In the genomic region with DNA sequence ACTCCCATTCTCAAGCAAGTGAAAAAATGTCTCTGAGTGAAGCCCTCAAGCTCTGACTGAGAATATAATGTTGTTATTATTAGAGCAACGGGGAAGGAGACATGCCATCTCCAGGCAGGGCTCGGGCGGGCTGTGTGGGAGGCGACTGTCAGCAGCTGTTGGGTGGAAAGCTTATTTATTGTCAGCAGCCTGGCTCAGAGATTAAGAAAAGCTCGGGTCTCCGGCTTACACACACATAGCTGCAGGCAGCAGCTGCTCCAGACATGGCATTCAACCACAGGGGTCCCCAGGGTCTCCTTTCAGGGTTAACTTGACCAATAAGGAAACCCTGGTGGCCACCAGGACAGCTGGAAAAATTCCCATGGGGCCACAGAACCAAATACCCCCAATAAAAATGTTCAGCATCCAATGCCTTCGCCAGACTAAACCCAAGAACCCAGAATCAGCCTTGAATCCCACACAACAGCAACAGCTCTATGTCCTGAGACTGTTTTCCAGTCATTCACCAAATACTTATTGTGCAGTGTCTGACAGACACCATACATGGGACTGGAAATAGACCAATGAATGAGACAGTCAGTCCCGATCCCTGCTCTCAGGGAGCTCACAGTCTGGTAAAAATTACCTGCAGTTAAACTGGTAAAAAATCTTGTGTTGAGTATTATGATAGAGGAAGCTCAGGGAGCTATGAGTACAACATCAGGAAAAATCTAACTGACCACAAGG, we compare ENCODE assay signal across 8 cellular contexts.
DNase-seq lines count a peak whose midpoint lies in the region; ATAC-seq, FAIRE-seq and TF ChIP-seq lines count a peak whose summit lies in the region.

No MANE protein-coding gene starts in this region.

- H3K36me3 ChIP-seq in HepG2 (replicated peaks in 1 of 2; ENCODE audit: control insufficient read depth in 1 of 2, insufficient read depth in 2 of 2, low read length in 2 of 2), result no peaks in the 10 kb centered on the region
- H3K36me3 ChIP-seq in right lobe of liver, result no peaks in the 10 kb centered on the region

- peaks cover 6% of the 10 kb centered on the region for H3K4me1 ChIP-seq in HepG2 (ENCODE audit: insufficient read depth, low read length)
- H3K4me1 ChIP-seq in right lobe of liver, result no peaks in the 10 kb centered on the region

- BruUV-seq in HepG2 (replicated peaks; lab: Mats Ljungman, UMichigan) (no TSS peak), MCF 10A (replicated peaks; lab: Mats Ljungman, UMichigan) (no TSS peak)

- FAIRE-seq in HepG2 (lab: Jason Lieb, UNC), result peak; percentile 23

- H3K27me3 ChIP-seq in HepG2 (ENCODE audit: control insufficient read depth in 1 of 2, insufficient read depth in 2 of 2, low read length in 2 of 2) (peaks cover 4 to 34% of the 10 kb centered on the region in 2 experiments; a peak in 4 of 5 replicates), right lobe of liver (no peaks in the 10 kb centered on the region)

- no peak overlapping the region for H3K9ac ChIP-seq in HepG2 (ENCODE audit: insufficient read depth, low read depth, low read length)

- CTCF ChIA-PET in HepG2 (lab: Yijun Ruan, JAX; ENCODE audit: low intra/inter-chr PET ratio, low total read pairs), result no interaction called here
- CTCF ChIA-PET in MCF 10A (lab: Yijun Ruan, JAX), result interaction anchor here (1.1 to 1.6 kb wide), 2 partner anchors 8 to 47 kb away, joined by 3 to 6 read pairs; no protein-coding TSS in a partner anchor

- no peaks in the 10 kb centered on the region for H3K27me3 Mint-ChIP-seq in MCF 10A (ENCODE audit: insufficient read depth, unreplicated experiment)
- H3K27me3 Mint-ChIP-seq in activated T-helper 17 cell treated with anti-CD3 and anti-CD28 coated beads, Interleukin-2, amount 50 U/mL, for 72 hours, result peaks cover 3% of the 10 kb centered on the region

- TF ChIP-seq CTCF in HepG2 (CRISPR knock-in tag; IDR thresholded peaks at IDR 0.05) (no peak), right lobe of liver (IDR thresholded peaks at IDR 0.05) (no peak), MCF 10A (IDR thresholded peaks at IDR 0.05; ENCODE audit: unreplicated experiment) (no peak)

- WGBS in HepG2 (ENCODE audit: low lambda C conversion rate), result 43% methylated on average over 8 of the region's 8 CpGs
- 47% methylated on average over 7 of the region's 8 CpGs for WGBS in right lobe of liver (ENCODE audit: insufficient coverage, low coverage, low lambda C conversion rate, missing lambda C conversion rate)

- peak overlapping the region; percentile 18 for H3K27ac Mint-ChIP-seq in MCF 10A (ENCODE audit: low read depth, unreplicated experiment)
- H3K27ac Mint-ChIP-seq in activated T-helper 17 cell treated with anti-CD3 and anti-CD28 coated beads, Interleukin-2, amount 50 U/mL, for 72 hours, result no peak overlapping the region

- TF ChIP-seq EP300 in HepG2 (IDR thresholded peaks at IDR 0.05; ENCODE audit: low read depth in 2 of 2, low read length in 2 of 2), result no peak
- TF ChIP-seq EP300 in HepG2 (CRISPR knock-in tag; IDR thresholded peaks at IDR 0.05; ENCODE audit: borderline replicate concordance), result no peak

- TF ChIP-seq POLR2A in HepG2 (IDR thresholded peaks at IDR 0.05; ENCODE audit: insufficient read depth in 1 of 2, low read depth in 2 of 2, low read length in 2 of 2) (no peak), right lobe of liver (IDR thresholded peaks at IDR 0.05) (no peak)

- ATAC-seq in HepG2 (peak; percentile 46), right lobe of liver (no peak), HG02840 (IDR thresholded peaks at IDR 0.05; ENCODE audit: low FRiP score, unreplicated experiment) (no peak), HG03280 (IDR thresholded peaks at IDR 0.05; ENCODE audit: unreplicated experiment) (no peak)
- ATAC-seq in activated T-helper 17 cell treated with anti-CD3 and anti-CD28 coated beads, Interleukin-2, amount 50 U/mL, for 72 hours (replicated peaks), result no peak

- H3K4me3 ChIP-seq in HepG2 (replicated peaks in 1 of 3; ENCODE audit: insufficient read depth in 1 of 3, low read depth in 2 of 3, low read length in 3 of 3) (no peak overlapping the region), right lobe of liver (no peak overlapping the region)

- H3K4me1 Mint-ChIP-seq in MCF 10A (ENCODE audit: insufficient read depth, unreplicated experiment), result peaks cover 5% of the 10 kb centered on the region
- H3K4me1 Mint-ChIP-seq in activated T-helper 17 cell treated with anti-CD3 and anti-CD28 coated beads, Interleukin-2, amount 50 U/mL, for 72 hours, result peaks cover 11% of the 10 kb centered on the region

- no peaks in the 10 kb centered on the region for H4K20me1 ChIP-seq in HepG2 (ENCODE audit: insufficient read depth, low read length)

- H3K79me2 ChIP-seq in HepG2 (ENCODE audit: insufficient read depth, low read length), result no peaks in the 10 kb centered on the region

- no peak for TF ChIP-seq RAD21 in HepG2 (CRISPR knock-in tag; IDR thresholded peaks at IDR 0.05)

- POLR2A ChIA-PET in HepG2 (lab: Yijun Ruan, JAX), result interaction anchor here (1.0 to 1.2 kb wide), 2 partner anchors 9 to 71 kb away, joined by 3 to 5 read pairs; a partner anchor contains a TSS
- POLR2A ChIA-PET in MCF 10A (lab: Yijun Ruan, JAX), result interaction anchor here (0.5 to 1.4 kb wide), 5 partner anchors 9 to 884 kb away, joined by 3 to 5 read pairs (median 3); no protein-coding TSS in a partner anchor

- intact Hi-C loops in HepG2 (cut with micrococcal nuclease; ENCODE audit: unreplicated experiment) (no loop called here), right lobe of liver (cut with DNase I) (no loop called here), MCF 10A (cut with micrococcal nuclease) (no loop called here)

- peaks cover 12% of the 10 kb centered on the region for H3K9me3 Mint-ChIP-seq in MCF 10A (ENCODE audit: unreplicated experiment)
- H3K9me3 Mint-ChIP-seq in activated T-helper 17 cell treated with anti-CD3 and anti-CD28 coated beads, Interleukin-2, amount 50 U/mL, for 72 hours, result no peaks in the 10 kb centered on the region

- no peak overlapping the region for H2AFZ ChIP-seq in HepG2 (ENCODE audit: low read length)

- DNase-seq in HepG2 (ENCODE audit: low spot score), result no peak
- no peak for DNase-seq in right lobe of liver
- DNase-seq in MCF 10A (ENCODE audit: unreplicated experiment), result no peak
- DNase-seq in midbrain (lab: John Stamatoyannopoulos, UW), result peak; percentile 70
- no peak for DNase-seq in DMS114 treated with DMSO at 0.1 percent for 48 hours (lab: John Stamatoyannopoulos, UW; ENCODE audit: unreplicated experiment)

- no peak overlapping the region for H3K4me3 Mint-ChIP-seq in MCF 10A (ENCODE audit: unreplicated experiment)
- no peak overlapping the region for H3K4me3 Mint-ChIP-seq in activated T-helper 17 cell treated with anti-CD3 and anti-CD28 coated beads, Interleukin-2, amount 50 U/mL, for 72 hours

- H3K9me3 ChIP-seq in HepG2 (ENCODE audit: low read length) (no peaks in the 10 kb centered on the region), right lobe of liver (no peaks in the 10 kb centered on the region)

- H3K27ac ChIP-seq in HepG2 (ENCODE audit: extremely low read length, insufficient read depth, low read length), result no peak overlapping the region
- no peak overlapping the region for H3K27ac ChIP-seq in right lobe of liver

- no peaks in the 10 kb centered on the region for H3K36me3 Mint-ChIP-seq in MCF 10A (ENCODE audit: insufficient read depth, unreplicated experiment)
- H3K36me3 Mint-ChIP-seq in activated T-helper 17 cell treated with anti-CD3 and anti-CD28 coated beads, Interleukin-2, amount 50 U/mL, for 72 hours (ENCODE audit: low read depth), result no peaks in the 10 kb centered on the region

- in situ Hi-C loops in HepG2 (cut with HindIII; ENCODE audit: extremely low pct_ligation_motif_present, low pct_unique_long_range_greater_than_20kb), result no loop called here

- H3K4me2 ChIP-seq in HepG2 (ENCODE audit: low read depth, low read length), result no peak overlapping the region

TF ChIP-seq in HepG2, 621 proteins besides CTCF, POLR2A, EP300 and RAD21 (continues in another document):
- TF ChIP-seq RFX5 (IDR thresholded peaks at IDR 0.05; ENCODE audit: low read depth, low read length) (no peak), ZMYM4 (CRISPR knock-in tag; IDR thresholded peaks at IDR 0.05) (no peak), HMGA1 (CRISPR knock-in tag; conservative IDR thresholded peaks at IDR 0.05) (no peak), ZNF30 (CRISPR knock-in tag; IDR thresholded peaks at IDR 0.05) (no peak), TCF12 (IDR thresholded peaks at IDR 0.05) (no peak), TCF12 (CRISPR knock-in tag; IDR thresholded peaks at IDR 0.05) (no peak)
- TF ChIP-seq, protein P1, sequence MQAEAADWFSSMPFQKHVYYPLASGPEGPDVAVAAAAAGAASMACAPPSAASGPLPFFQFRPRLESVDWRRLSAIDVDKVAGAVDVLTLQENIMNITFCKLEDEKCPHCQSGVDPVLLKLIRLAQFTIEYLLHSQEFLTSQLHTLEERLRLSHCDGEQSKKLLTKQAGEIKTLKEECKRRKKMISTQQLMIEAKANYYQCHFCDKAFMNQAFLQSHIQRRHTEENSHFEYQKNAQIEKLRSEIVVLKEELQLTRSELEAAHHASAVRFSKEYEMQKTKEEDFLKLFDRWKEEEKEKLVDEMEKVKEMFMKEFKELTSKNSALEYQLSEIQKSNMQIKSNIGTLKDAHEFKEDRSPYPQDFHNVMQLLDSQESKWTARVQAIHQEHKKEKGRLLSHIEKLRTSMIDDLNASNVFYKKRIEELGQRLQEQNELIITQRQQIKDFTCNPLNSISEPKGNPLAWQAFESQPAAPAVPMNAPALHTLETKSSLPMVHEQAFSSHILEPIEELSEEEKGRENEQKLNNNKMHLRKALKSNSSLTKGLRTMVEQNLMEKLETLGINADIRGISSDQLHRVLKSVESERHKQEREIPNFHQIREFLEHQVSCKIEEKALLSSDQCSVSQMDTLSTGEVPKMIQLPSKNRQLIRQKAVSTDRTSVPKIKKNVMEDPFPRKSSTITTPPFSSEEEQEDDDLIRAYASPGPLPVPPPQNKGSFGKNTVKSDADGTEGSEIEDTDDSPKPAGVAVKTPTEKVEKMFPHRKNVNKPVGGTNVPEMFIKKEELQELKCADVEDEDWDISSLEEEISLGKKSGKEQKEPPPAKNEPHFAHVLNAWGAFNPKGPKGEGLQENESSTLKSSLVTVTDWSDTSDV (CRISPR knock-in tag; IDR thresholded peaks at IDR 0.05), result no peak
- TF ChIP-seq, protein P2, sequence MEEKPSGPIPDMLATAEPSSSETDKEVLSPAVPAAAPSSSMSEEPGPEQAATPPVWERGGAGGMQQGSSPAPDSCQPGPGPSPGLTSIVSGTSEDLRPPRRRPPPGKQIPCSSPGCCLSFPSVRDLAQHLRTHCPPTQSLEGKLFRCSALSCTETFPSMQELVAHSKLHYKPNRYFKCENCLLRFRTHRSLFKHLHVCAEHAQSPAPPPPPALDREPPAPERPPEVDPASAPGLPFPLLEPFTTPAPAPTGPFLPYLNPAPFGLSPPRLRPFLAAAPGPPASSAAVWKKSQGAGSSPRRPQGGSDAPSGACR (CRISPR knock-in tag; IDR thresholded peaks at IDR 0.05), result no peak
